8 cellular contexts compared by ENCODE assay signal in genomic region chr12:64574837-64575236, GRCh38.
"Had no signal": no experiment of that assay in that cellular context is flagged by ENCODE, and none has a peak within 500 bp of the region (broad histone marks: within the 10 kb centered on the region; RNA-seq: fewer than 3 reads in every experiment).

No MANE protein-coding gene starts in this region.

- H3K4me3 ChIP-seq: GM12878 had no signal

- FAIRE-seq: G401.6, GM12878, GM12891, GM12892, GM18507, GM19239 had no signal

- ATAC-seq: GM12878 had no signal

- DNase-seq: GDM1, GF-D8 had no signal
